ENCODE assay signal across 8 cellular contexts in genomic region chr11:65381721-65382035, GRCh38. TPM values are rescaled to one million over a fixed set of nuclear protein-coding genes. Genes with fewer than 3 reads are reported as not detected.
A peak's percentile ranks its signal among the peaks of the same experiment; 100 is the strongest.
DNase-seq lines count a peak whose midpoint lies in the region; ATAC-seq and TF ChIP-seq lines count a peak whose summit lies in the region.

No MANE protein-coding gene starts in this region.

- H3K4me2 ChIP-seq in hepatocyte = peak overlapping the region; percentile 69

- H3K27me3 Mint-ChIP-seq in activated T-cell treated with anti-CD3 and anti-CD28 coated beads, Interleukin-2, amount 50 U/mL, for 72 hours (ENCODE audit: low read depth) = no peaks in the 10 kb centered on the region
- H3K27me3 Mint-ChIP-seq in activated CD8-positive, alpha-beta T cell treated with anti-CD3 and anti-CD28 coated beads for 36 hours = no peaks in the 10 kb centered on the region
- H3K27me3 Mint-ChIP-seq in stimulated activated memory B cell treated with anti-CD40 and anti-IgM and Interleukin-4, amounts not matched to agents 10 μg/mL and 1 μg/mL and 100 μg/mL, for 72 hours = no peaks in the 10 kb centered on the region

- H3K9me2 ChIP-seq in hepatocyte (replicated peaks; ENCODE audit: insufficient read depth) = no peaks in the 10 kb centered on the region

- peak overlapping the region; percentile 84 to 97 for H3K4me3 Mint-ChIP-seq in activated T-cell treated with anti-CD3 and anti-CD28 coated beads, Interleukin-2, amount 50 U/mL, for 72 hours
- H3K4me3 Mint-ChIP-seq in activated CD8-positive, alpha-beta T cell treated with anti-CD3 and anti-CD28 coated beads for 36 hours = peak overlapping the region; percentile 78
- peak overlapping the region; percentile 81 for H3K4me3 Mint-ChIP-seq in stimulated activated memory B cell treated with anti-CD40 and anti-IgM and Interleukin-4, amounts not matched to agents 10 μg/mL and 1 μg/mL and 100 μg/mL, for 72 hours

- H3K9me3 ChIP-seq in hepatocyte (ENCODE audit: low read depth) = no peaks in the 10 kb centered on the region

- H3K4me1 ChIP-seq in hepatocyte (ENCODE audit: insufficient read depth) = peaks cover 68% of the 10 kb centered on the region

- CTCF ChIA-PET in activated CD8-positive, alpha-beta T cell treated with anti-CD3 and anti-CD28 coated beads for 36 hours (lab: Charles Lee) = interaction anchor here (0.6 to 6.1 kb wide), 11 partner anchors 12 to 159 kb away, joined by 3 to 37 read pairs (median 4); no protein-coding TSS in a partner anchor

- H3K36me3 ChIP-seq in hepatocyte (replicated peaks; ENCODE audit: insufficient read depth, low read depth) = no peaks in the 10 kb centered on the region

- peaks cover 57% of the 10 kb centered on the region for H3K4me1 Mint-ChIP-seq in activated T-cell treated with anti-CD3 and anti-CD28 coated beads, Interleukin-2, amount 50 U/mL, for 72 hours (ENCODE audit: low read depth)
- peaks cover 42% of the 10 kb centered on the region for H3K4me1 Mint-ChIP-seq in activated CD8-positive, alpha-beta T cell treated with anti-CD3 and anti-CD28 coated beads for 36 hours (ENCODE audit: low read depth)
- peaks cover 75% of the 10 kb centered on the region for H3K4me1 Mint-ChIP-seq in stimulated activated memory B cell treated with anti-CD40 and anti-IgM and Interleukin-4, amounts not matched to agents 10 μg/mL and 1 μg/mL and 100 μg/mL, for 72 hours

- no peaks in the 10 kb centered on the region for H3K27me3 ChIP-seq in hepatocyte

- DNase-seq in activated T-cell treated with anti-CD3 and anti-CD28 coated beads, Interleukin-2, amount 50 U/mL, for 72 hours = no peak
- DNase-seq in activated T-cell treated with anti-CD3 and anti-CD28 coated beads for 4 hours (no peak), HPDE6-E6E7 (ENCODE audit: extremely low spot score) (peak; percentile 62), hepatocyte (ENCODE audit: low spot score) (no peak)
- DNase-seq in activated CD8-positive, alpha-beta T cell treated with anti-CD3 and anti-CD28 coated beads for 36 hours = no peak
- no peak for DNase-seq in activated CD4-positive, CD25-positive, alpha-beta regulatory T cell treated with anti-CD3 and anti-CD28 coated beads, Interleukin-2, amount 50 U/mL, for 72 hours
- DNase-seq in stimulated activated CD4-positive, alpha-beta T cell treated with anti-CD3 and anti-CD28 coated beads, Interleukin-4, amount 100 ng/mL, for 1 hour = no peak

- no peak for TF ChIP-seq CTCF in activated CD8-positive, alpha-beta T cell treated with anti-CD3 and anti-CD28 coated beads for 36 hours (IDR thresholded peaks at IDR 0.05)
- no peak for TF ChIP-seq CTCF in hepatocyte (IDR thresholded peaks at IDR 0.05; ENCODE audit: poor library complexity)

- 21% methylated on average over 6 of the region's 6 CpGs for WGBS in hepatocyte (ENCODE audit: low lambda C conversion rate, missing lambda C conversion rate)

- intact Hi-C loops in activated CD8-positive, alpha-beta T cell treated with anti-CD3 and anti-CD28 coated beads for 36 hours (cut with micrococcal nuclease) = loop anchor here (2.0 to 5.0 kb wide), 2 partner anchors 46 to 121 kb away; no protein-coding TSS in a partner anchor

- no peaks in the 10 kb centered on the region for H3K9me3 Mint-ChIP-seq in activated T-cell treated with anti-CD3 and anti-CD28 coated beads, Interleukin-2, amount 50 U/mL, for 72 hours
- no peaks in the 10 kb centered on the region for H3K9me3 Mint-ChIP-seq in activated CD8-positive, alpha-beta T cell treated with anti-CD3 and anti-CD28 coated beads for 36 hours
- H3K9me3 Mint-ChIP-seq in stimulated activated memory B cell treated with anti-CD40 and anti-IgM and Interleukin-4, amounts not matched to agents 10 μg/mL and 1 μg/mL and 100 μg/mL, for 72 hours = no peaks in the 10 kb centered on the region

- no peaks in the 10 kb centered on the region for H3K36me3 Mint-ChIP-seq in activated T-cell treated with anti-CD3 and anti-CD28 coated beads, Interleukin-2, amount 50 U/mL, for 72 hours (ENCODE audit: insufficient read depth in 2 of 2)
- H3K36me3 Mint-ChIP-seq in activated CD8-positive, alpha-beta T cell treated with anti-CD3 and anti-CD28 coated beads for 36 hours (ENCODE audit: low read depth) = no peaks in the 10 kb centered on the region
- no peaks in the 10 kb centered on the region for H3K36me3 Mint-ChIP-seq in stimulated activated memory B cell treated with anti-CD40 and anti-IgM and Interleukin-4, amounts not matched to agents 10 μg/mL and 1 μg/mL and 100 μg/mL, for 72 hours

- no peak overlapping the region for H3K4me3 ChIP-seq in hepatocyte

- peak overlapping the region; percentile 99 for H3K27ac ChIP-seq in hepatocyte

- POLR2A ChIA-PET in activated CD8-positive, alpha-beta T cell treated with anti-CD3 and anti-CD28 coated beads for 36 hours (lab: Charles Lee) = interaction anchor here (0.7 to 18.5 kb wide), 10 partner anchors 10 to 262 kb away, joined by 3 to 339 read pairs (median 4); partner anchors contain the start of genes MALAT1 and NEAT1

- no peak for ATAC-seq in activated T-cell treated with anti-CD3 and anti-CD28 coated beads, Interleukin-2, amount 50 U/mL, for 72 hours (replicated peaks in 1 of 2)
- no peak for ATAC-seq in activated CD8-positive, alpha-beta T cell treated with anti-CD3 and anti-CD28 coated beads for 36 hours
- no peak for ATAC-seq in stimulated activated memory B cell treated with anti-CD40 and anti-IgM and Interleukin-4, amounts not matched to agents 10 μg/mL and 1 μg/mL and 100 μg/mL, for 72 hours

- peak overlapping the region; percentile 79 for H3K27ac Mint-ChIP-seq in activated T-cell treated with anti-CD3 and anti-CD28 coated beads, Interleukin-2, amount 50 U/mL, for 72 hours
- peak overlapping the region; percentile 97 for H3K27ac Mint-ChIP-seq in activated CD8-positive, alpha-beta T cell treated with anti-CD3 and anti-CD28 coated beads for 36 hours
- H3K27ac Mint-ChIP-seq in stimulated activated memory B cell treated with anti-CD40 and anti-IgM and Interleukin-4, amounts not matched to agents 10 μg/mL and 1 μg/mL and 100 μg/mL, for 72 hours = peak overlapping the region; percentile 96

- no peaks in the 10 kb centered on the region for H4K20me1 ChIP-seq in hepatocyte (ENCODE audit: insufficient read depth, poor library complexity, severe bottlenecking)

- no peak overlapping the region for H2AFZ ChIP-seq in hepatocyte

- H3K79me2 ChIP-seq in hepatocyte = peaks cover 8% of the 10 kb centered on the region

RNA-seq across cellular contexts. Expression of gene SLC25A45, which starts 0.8 kb away (rescaled TPM):
- 10 to 100 TPM; 16.4 to 18.8 TPM for total RNA-seq in activated T-cell treated with anti-CD3 and anti-CD28 coated beads, Interleukin-2, amount 50 U/mL, for 72 hours
- 10 to 100 TPM; 12.8 to 14.4 TPM for total RNA-seq in activated CD8-positive, alpha-beta T cell treated with anti-CD3 and anti-CD28 coated beads for 36 hours
- 4.9 and 8.8 TPM in 2 replicates for total RNA-seq in hepatocyte
- polyA plus RNA-seq in hepatocyte = 13.9 and 20.3 TPM in 2 replicates

RNA-seq across cellular contexts. Expression of gene FRMD8, which starts 4.8 kb away (rescaled TPM):
- total RNA-seq in activated T-cell treated with anti-CD3 and anti-CD28 coated beads, Interleukin-2, amount 50 U/mL, for 72 hours = 10 to 100 TPM; 43.5 to 47.2 TPM
- total RNA-seq in activated CD8-positive, alpha-beta T cell treated with anti-CD3 and anti-CD28 coated beads for 36 hours = 10 to 100 TPM; 26.8 to 33.3 TPM
- 20.8 and 25.7 TPM in 2 replicates for total RNA-seq in hepatocyte
- 22.2 and 31.0 TPM in 2 replicates for polyA plus RNA-seq in hepatocyte

RNA-seq across cellular contexts. Expression of gene TIGD3, which starts 27.1 kb away (rescaled TPM):
- total RNA-seq in activated T-cell treated with anti-CD3 and anti-CD28 coated beads, Interleukin-2, amount 50 U/mL, for 72 hours = 1 to 10 TPM; 1.3 to 1.8 TPM
- total RNA-seq in activated CD8-positive, alpha-beta T cell treated with anti-CD3 and anti-CD28 coated beads for 36 hours = 1 to 10 TPM in 1 of 2 experiments, under 1 TPM in 1; 0.65 to 1.4 TPM
- 1.7 and 1.8 TPM in 2 replicates for total RNA-seq in hepatocyte
- polyA plus RNA-seq in hepatocyte = 1.6 and 2.0 TPM in 2 replicates

RNA-seq across cellular contexts. Expression of gene NEAT1, which starts 40.9 kb away (rescaled TPM):
- total RNA-seq in activated T-cell treated with anti-CD3 and anti-CD28 coated beads, Interleukin-2, amount 50 U/mL, for 72 hours = 1,000 to 10,000 TPM in 1 of 2 donors, 100 to 1,000 TPM in 1; 678 to 1,151 TPM
- 100 to 1,000 TPM; 313 to 358 TPM for total RNA-seq in activated CD8-positive, alpha-beta T cell treated with anti-CD3 and anti-CD28 coated beads for 36 hours
- 104 and 130 TPM in 2 replicates for total RNA-seq in hepatocyte
- 168 and 209 TPM in 2 replicates for polyA plus RNA-seq in hepatocyte

RNA-seq across cellular contexts. Expression of gene DPF2, which starts 48.0 kb away (rescaled TPM):
- total RNA-seq in activated T-cell treated with anti-CD3 and anti-CD28 coated beads, Interleukin-2, amount 50 U/mL, for 72 hours = 100 to 1,000 TPM; 110 to 139 TPM
- 10 to 100 TPM; 50.3 to 61.5 TPM for total RNA-seq in activated CD8-positive, alpha-beta T cell treated with anti-CD3 and anti-CD28 coated beads for 36 hours
- 26.8 and 28.4 TPM in 2 replicates for total RNA-seq in hepatocyte
- polyA plus RNA-seq in hepatocyte = 50.0 and 51.6 TPM in 2 replicates
